25 cellular contexts compared by ENCODE assay signal in the genomic region with DNA sequence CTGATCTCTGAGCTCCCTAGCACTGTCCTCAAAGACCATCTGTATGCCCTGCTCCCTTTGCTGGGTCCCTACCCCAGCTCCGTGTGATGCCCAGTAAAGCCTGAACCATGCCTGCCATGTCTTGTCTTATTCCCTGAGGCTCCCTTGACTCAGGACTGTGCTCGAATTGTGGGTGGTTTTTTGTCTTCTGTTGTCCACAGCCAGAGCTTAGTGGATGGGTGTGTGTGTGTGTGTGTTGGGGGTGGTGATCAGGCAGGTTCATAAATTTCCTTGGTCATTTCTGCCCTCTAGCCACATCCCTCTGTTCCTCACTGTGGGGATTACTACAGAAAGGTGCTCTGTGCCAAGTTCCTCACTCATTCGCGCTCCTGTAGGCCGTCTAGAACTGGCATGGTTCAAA. TPM values are rescaled to one million over a fixed set of nuclear protein-coding genes. Genes with fewer than 3 reads are reported as not detected.
A peak's percentile ranks its signal among the peaks of the same experiment; 100 is the strongest.
DNase-seq lines count a peak whose midpoint lies in the region; ATAC-seq, FAIRE-seq and TF ChIP-seq lines count a peak whose summit lies in the region.
"Had no signal": no experiment of that assay in that cellular context is flagged by ENCODE, and none has a peak within 500 bp of the region (broad histone marks: within the 10 kb centered on the region; RNA-seq: fewer than 3 reads in every experiment).

No MANE protein-coding gene starts in this region.

- no peak for TF ChIP-seq CTCF in K562 (IDR thresholded peaks at IDR 0.05 in 2 of 3, conservative IDR thresholded peaks at IDR 0.05 in 1 of 3; ENCODE audit: insufficient read depth in 2 of 3, low read depth in 1 of 3, low read length in 3 of 3)
- TF ChIP-seq CTCF in epithelial cell of esophagus (IDR thresholded peaks at IDR 0.05; ENCODE audit: insufficient read depth, low read depth, low read length, missing control alignments) = no peak
- TF ChIP-seq CTCF in foreskin keratinocyte (conservative IDR thresholded peaks at IDR 0.05) = no peak
- TF ChIP-seq CTCF in CD4-positive, alpha-beta T cell (IDR thresholded peaks at IDR 0.05) = no peak

- no peak for TF ChIP-seq POLR2A in K562 (conservative IDR thresholded peaks at IDR 0.05)

- H3K4me1 Mint-ChIP-seq in CD4-positive, alpha-beta T cell (ENCODE audit: low read depth) = no peaks in the 10 kb centered on the region
- peaks cover 4% of the 10 kb centered on the region for H3K4me1 Mint-ChIP-seq in activated naive CD8-positive, alpha-beta T cell treated with anti-CD3 and anti-CD28 coated beads for 36 hours

- H2BK5ac ChIP-seq in neuronal stem cell (ENCODE audit: low read length) = no peak overlapping the region

- H3K4me1 ChIP-seq in K562 (replicated peaks in 1 of 2; ENCODE audit: control insufficient read depth in 2 of 2, insufficient read depth in 2 of 2, low read length in 2 of 2) (peaks cover 5 to 21% of the 10 kb centered on the region in 2 experiments; a peak in 4 of 5 replicates), foreskin keratinocyte (peaks cover 14% of the 10 kb centered on the region), neuronal stem cell (ENCODE audit: control insufficient read depth in 2 of 2, insufficient read depth in 1 of 2, low read depth in 1 of 2, low read length in 2 of 2) (no peaks in the 10 kb centered on the region)

- H3K18ac ChIP-seq in neuronal stem cell (ENCODE audit: low read length) = no peak overlapping the region

- H3K4me3 Mint-ChIP-seq in CD4-positive, alpha-beta T cell = no peak overlapping the region
- no peak overlapping the region for H3K4me3 Mint-ChIP-seq in activated naive CD8-positive, alpha-beta T cell treated with anti-CD3 and anti-CD28 coated beads for 36 hours
- H3K4me3 Mint-ChIP-seq: CD8-positive, alpha-beta T cell; HFFc6 had no signal

- H2AK5ac ChIP-seq in neuronal stem cell (ENCODE audit: low read depth, low read length) = no peak overlapping the region

- H4K91ac ChIP-seq in neuronal stem cell (ENCODE audit: low read depth, low read length, poor library complexity) = no peak overlapping the region

- H3K9me1 ChIP-seq in K562 (ENCODE audit: control insufficient read depth, insufficient read depth, low read length) = no peaks in the 10 kb centered on the region

- FAIRE-seq in K562 (lab: Jason Lieb, UNC) = no peak
- FAIRE-seq: G401.6, GM12878, HTR-8/SVneo had no signal

- POLR2A ChIA-PET in K562 (lab: Yijun Ruan, JAX) = interaction anchor here (1.8 to 2.2 kb wide), 2 partner anchors 20 to 47 kb away, joined by 5 to 6 read pairs; no protein-coding TSS in a partner anchor
- POLR2A ChIA-PET in CD4-positive, alpha-beta T cell (lab: Charles Lee) = no interaction called here

- no peak overlapping the region for H3K4ac ChIP-seq in neuronal stem cell (ENCODE audit: low read length)

- peaks cover 17% of the 10 kb centered on the region for H3K27me3 Mint-ChIP-seq in CD4-positive, alpha-beta T cell
- H3K27me3 Mint-ChIP-seq in activated naive CD8-positive, alpha-beta T cell treated with anti-CD3 and anti-CD28 coated beads for 36 hours = peaks cover 9% of the 10 kb centered on the region

- no peak overlapping the region for H3K23ac ChIP-seq in neuronal stem cell (ENCODE audit: low read depth, low read length, poor library complexity)

- intact Hi-C loops in K562 (cut with micrococcal nuclease) = loop anchor here (1.0 to 5.0 kb wide), 2 partner anchors 56 to 170 kb away; a partner anchor contains a TSS
- intact Hi-C loops in CD4-positive, alpha-beta T cell (cut with DNase I, micrococcal nuclease) = no loop called here

- CTCF ChIA-PET in K562 (lab: Yijun Ruan, JAX; ENCODE audit: low intra/inter-chr PET ratio) = no interaction called here
- CTCF ChIA-PET in CD4-positive, alpha-beta T cell (lab: Charles Lee) = no interaction called here

- H3K9me3 ChIP-seq in K562 (replicated peaks; ENCODE audit: control insufficient read depth, insufficient read depth, low read depth, low read length) (no peaks in the 10 kb centered on the region), neuronal stem cell (replicated peaks in 1 of 2; ENCODE audit: control insufficient read depth in 2 of 2, insufficient read depth in 1 of 2, low read depth in 1 of 2, low read length in 2 of 2) (no peaks in the 10 kb centered on the region)
- H3K9me3 ChIP-seq in CD4-positive, alpha-beta T cell (ENCODE audit: control insufficient read depth, low read length) = no peaks in the 10 kb centered on the region
- H3K9me3 ChIP-seq: Caco-2 had no signal

- ATAC-seq in K562 = no peak
- ATAC-seq in foreskin keratinocyte = peak; percentile 57
- ATAC-seq in CD4-positive, alpha-beta T cell (ENCODE audit: poor library complexity) = no peak
- ATAC-seq: CD8-positive, alpha-beta T cell had no signal

- H3K27me3 ChIP-seq in K562 (ENCODE audit: control insufficient read depth in 2 of 2, insufficient read depth in 2 of 2, low read length in 2 of 2) (peaks cover 0 to 6% of the 10 kb centered on the region in 2 experiments; a peak in 2 of 5 replicates), foreskin keratinocyte (no peaks in the 10 kb centered on the region), neuronal stem cell (ENCODE audit: control insufficient read depth in 3 of 3, insufficient read depth in 3 of 3, low read depth in 1 of 3, low read length in 3 of 3) (peaks cover 0 to 20% (median 0%) of the 10 kb centered on the region in 3 experiments)
- H3K27me3 ChIP-seq in CD4-positive, alpha-beta T cell (ENCODE audit: control insufficient read depth, insufficient read depth, low read length) = no peaks in the 10 kb centered on the region

- H3K4me2 ChIP-seq in K562 (ENCODE audit: insufficient read depth, low read length) (no peak overlapping the region), neuronal stem cell (ENCODE audit: insufficient read depth, low read length, poor library complexity, severe bottlenecking) (no peak overlapping the region)

- no peaks in the 10 kb centered on the region for H4K20me1 ChIP-seq in K562 (replicated peaks; ENCODE audit: control insufficient read depth, insufficient read depth, low read length)

- in situ Hi-C loops in K562 (cut with MboI) = loop anchor here (5.0 kb wide), 1 partner anchor 40 kb away; no protein-coding TSS in a partner anchor

- no peaks in the 10 kb centered on the region for H3K36me3 ChIP-seq in K562 (ENCODE audit: control insufficient read depth, insufficient read depth, low read length)
- H3K36me3 ChIP-seq in neuronal stem cell (replicated peaks in 1 of 2; ENCODE audit: control insufficient read depth in 2 of 2, insufficient read depth in 2 of 2, low read length in 2 of 2) = no peaks in the 10 kb centered on the region
- H3K36me3 ChIP-seq: HAP-1 had no signal

- H4K8ac ChIP-seq in neuronal stem cell (ENCODE audit: low read depth, low read length) = no peak overlapping the region

- no peak for TF ChIP-seq RAD21 in K562 (CRISPR knock-in tag; conservative IDR thresholded peaks at IDR 0.05 in 1 of 2, IDR thresholded peaks at IDR 0.05 in 1 of 2)

- no peak for TF ChIP-seq EP300 in K562 (IDR thresholded peaks at IDR 0.05; ENCODE audit: low read length)

- H3K4me3 ChIP-seq in K562 (no peak overlapping the region), epithelial cell of esophagus (ENCODE audit: low read length) (no peak overlapping the region), neuronal stem cell (ENCODE audit: low read length in 2 of 2) (no peak overlapping the region)
- H3K4me3 ChIP-seq: GM12878, HAP-1 had no signal

- no peaks in the 10 kb centered on the region for H3K79me2 ChIP-seq in K562 (ENCODE audit: control insufficient read depth, insufficient read depth, low read length)

- DNase-seq in K562 (ENCODE audit: extremely low read depth in 1 of 4, low spot score in 3 of 4) (no peak), epithelial cell of esophagus (ENCODE audit: low read depth) (peak; percentile 67), foreskin keratinocyte (peak; percentile 25 to 81), neuronal stem cell (ENCODE audit: low spot score) (no peak), nucleus accumbens (lab: John Stamatoyannopoulos, UW) (no peak)
- no peak for DNase-seq in CD4-positive, alpha-beta T cell
- no peak for DNase-seq in activated naive CD8-positive, alpha-beta T cell treated with anti-CD3 and anti-CD28 coated beads for 36 hours
- DNase-seq: C1 segment of cervical spinal cord; CD8-positive, alpha-beta T cell; GOT3; KG1; NCI-H1048; NCI-H1694; NCI-H2081; NCI-H2227 treated with DMSO at 0.1 percent for 48 hours; NCI-H526 treated with DMSO at 0.1 percent for 48 hours had no signal

- peak overlapping the region; percentile 46 for H2AFZ ChIP-seq in K562 (ENCODE audit: low read depth, low read length)
- no peak overlapping the region for H2AFZ ChIP-seq in neuronal stem cell (ENCODE audit: low read length)

- no peak overlapping the region for H2BK120ac ChIP-seq in neuronal stem cell (ENCODE audit: low read depth, low read length)

- WGBS in K562 (ENCODE audit: insufficient coverage, low coverage, missing lambda C conversion rate) = 62% methylated on average over 5 of the region's 5 CpGs
- WGBS in neuronal stem cell (ENCODE audit: extremely low coverage in 2 of 2, insufficient read length in 2 of 2, insufficient replicate concordance in 1 of 2), 2 donors = no CpG with 5 or more reads among the region's 5 CpGs

- no TSS peak for BruUV-seq in K562 (replicated peaks; lab: Mats Ljungman, UMichigan)

- no peaks in the 10 kb centered on the region for H3K79me1 ChIP-seq in neuronal stem cell (ENCODE audit: low read depth, low read length)

- no peak overlapping the region for H3K27ac Mint-ChIP-seq in CD4-positive, alpha-beta T cell
- no peak overlapping the region for H3K27ac Mint-ChIP-seq in activated naive CD8-positive, alpha-beta T cell treated with anti-CD3 and anti-CD28 coated beads for 36 hours
- H3K27ac Mint-ChIP-seq: CD8-positive, alpha-beta T cell had no signal

- H3K9ac ChIP-seq in K562 (ENCODE audit: insufficient read depth in 1 of 2, low read depth in 2 of 2, low read length in 2 of 2) (no peak overlapping the region), neuronal stem cell (ENCODE audit: low read depth, low read length, poor library complexity) (peak overlapping the region; percentile 26)

- no peaks in the 10 kb centered on the region for H3K36me3 Mint-ChIP-seq in CD4-positive, alpha-beta T cell (ENCODE audit: low read depth)
- H3K36me3 Mint-ChIP-seq in activated naive CD8-positive, alpha-beta T cell treated with anti-CD3 and anti-CD28 coated beads for 36 hours = no peaks in the 10 kb centered on the region
- H3K36me3 Mint-ChIP-seq: CD8-positive, alpha-beta T cell had no signal

- H2BK15ac ChIP-seq in neuronal stem cell (ENCODE audit: low read length) = no peak overlapping the region

- H3K14ac ChIP-seq in neuronal stem cell (ENCODE audit: low read length) = no peak overlapping the region

- H2BK12ac ChIP-seq in neuronal stem cell (ENCODE audit: low read length) = no peak overlapping the region

- no peaks in the 10 kb centered on the region for H3K9me3 Mint-ChIP-seq in CD4-positive, alpha-beta T cell
- H3K9me3 Mint-ChIP-seq in activated naive CD8-positive, alpha-beta T cell treated with anti-CD3 and anti-CD28 coated beads for 36 hours = no peaks in the 10 kb centered on the region
- H3K9me3 Mint-ChIP-seq: CD8-positive, alpha-beta T cell; HFFc6 had no signal

- H3K27ac ChIP-seq in K562 (ENCODE audit: extremely low read depth, low read depth, low read length) = no peak overlapping the region
- H3K27ac ChIP-seq in foreskin keratinocyte = no peak overlapping the region
- H3K27ac ChIP-seq in neuronal stem cell (replicated peaks; ENCODE audit: low read length) = no peak overlapping the region
- no peak overlapping the region for H3K27ac ChIP-seq in CD4-positive, alpha-beta T cell (ENCODE audit: low read depth, low read length)
- H3K27ac ChIP-seq: RWPE1 had no signal

RNA-seq across cellular contexts. Expression of a gene that starts 5.7 kb away (rescaled TPM):
- 0.16 TPM in 1 of 2 replicates, not detected in the other for total RNA-seq in K562 (2011; cell fraction: chromatin; rRNA removed; ENCODE audit: low replicate concordance)
- 0.17 TPM in 1 of 2 replicates, not detected in the other for total RNA-seq in K562 (2011; cell fraction: nucleolus; rRNA removed)
- total RNA-seq in K562 (2011; cell fraction: nucleoplasm; rRNA removed) = 0.15 and 0.23 TPM in 2 replicates
- not detected in 2 replicates for total RNA-seq in K562 (2014; rRNA removed)
- total RNA-seq in K562 (2014; rRNA removed; fragmentation: Illumina TruSeq; extraction: Trizol) = not detected in 2 replicates
- not detected in 2 replicates for total RNA-seq in K562 (2015; rRNA removed; fragmentation: Illumina TruSeq; extraction: Trizol)
- not detected in 2 replicates for total RNA-seq in K562 (2021)
- not detected in 2 replicates for polyA plus RNA-seq in K562 (2011; rRNA removed)
- not detected in 2 replicates for polyA plus RNA-seq in K562 (2011; cell fraction: cytosol; rRNA removed)
- 0.15 TPM in 1 of 2 replicates, not detected in the other for polyA plus RNA-seq in K562 (2011; cell fraction: nucleus; rRNA removed)
- polyA plus RNA-seq in K562 (2012) = not detected in 2 replicates
- not detected in 2 replicates for polyA plus RNA-seq in K562 (2014; fragmentation: Illumina TruSeq; extraction: Trizol)
- not detected for polyA plus RNA-seq in K562 (2014; fragmentation: Nextera tagmentation; extraction: Ambion mirVana)
- polyA plus RNA-seq in K562 (2014; rRNA removed) = not detected in 2 replicates
- not detected in 2 replicates for polyA minus RNA-seq in K562 (2011; rRNA and poly(A)+ RNA removed)
- not detected in 2 replicates for polyA minus RNA-seq in K562 (2011; cell fraction: cytosol; rRNA and poly(A)+ RNA removed)
- under 0.01 and 0.11 TPM in 2 replicates for polyA minus RNA-seq in K562 (2011; cell fraction: nucleus; rRNA and poly(A)+ RNA removed)
- not detected in 2 replicates for total RNA-seq in foreskin keratinocyte
- polyA plus RNA-seq in foreskin keratinocyte = not detected in 2 replicates
- 0.67 TPM for polyA plus RNA-seq in neuronal stem cell (2013, experiment 1 of 2)
- polyA plus RNA-seq in neuronal stem cell (2013, experiment 2 of 2) = 0.72 TPM
- total RNA-seq in CD4-positive, alpha-beta T cell = under 1 TPM; 0.20 to 0.36 TPM
- total RNA-seq in activated naive CD8-positive, alpha-beta T cell treated with anti-CD3 and anti-CD28 coated beads for 36 hours = under 1 TPM in 1 of 2 experiments, not detected in 1; 0.06 TPM
- total RNA-seq: SK-MEL-5 had no signal

RNA-seq across cellular contexts. Expression of a gene that starts 23.1 kb away (rescaled TPM):
- 1.2 and 1.8 TPM in 2 replicates for total RNA-seq in K562 (2011; cell fraction: chromatin; rRNA removed; ENCODE audit: low replicate concordance)
- total RNA-seq in K562 (2011; cell fraction: nucleolus; rRNA removed) = 1.1 and 2.7 TPM in 2 replicates
- total RNA-seq in K562 (2011; cell fraction: nucleoplasm; rRNA removed) = 1.8 and 2.6 TPM in 2 replicates
- total RNA-seq in K562 (2014; rRNA removed) (2.3 and 4.3 TPM in 2 replicates), K562 (2014; rRNA removed; fragmentation: Illumina TruSeq; extraction: Trizol) (5.5 and 7.2 TPM in 2 replicates), K562 (2015; rRNA removed; fragmentation: Illumina TruSeq; extraction: Trizol) (4.1 and 4.5 TPM in 2 replicates), K562 (2021) (3.9 and 5.7 TPM in 2 replicates), foreskin keratinocyte (45.6 and 56.4 TPM in 2 replicates)
- polyA plus RNA-seq in K562 (2011; rRNA removed) (17.5 and 22.3 TPM in 2 replicates), K562 (2014; fragmentation: Illumina TruSeq; extraction: Trizol) (8.9 and 9.5 TPM in 2 replicates), K562 (2014; fragmentation: Nextera tagmentation; extraction: Ambion mirVana) (10 to 100 TPM; 23.1 to 24.5 TPM), K562 (2014; rRNA removed) (8.9 and 9.4 TPM in 2 replicates), foreskin keratinocyte (59.3 and 72.2 TPM in 2 replicates)
- polyA plus RNA-seq in K562 (2011; cell fraction: cytosol; rRNA removed) = 10.2 and 17.2 TPM in 2 replicates
- polyA plus RNA-seq in K562 (2011; cell fraction: nucleus; rRNA removed) = 5.5 and 10.1 TPM in 2 replicates
- 10.9 and 11.4 TPM in 2 replicates for polyA plus RNA-seq in K562 (2012)
- 8.5 and 12.1 TPM in 2 replicates for polyA minus RNA-seq in K562 (2011; rRNA and poly(A)+ RNA removed)
- polyA minus RNA-seq in K562 (2011; cell fraction: cytosol; rRNA and poly(A)+ RNA removed) = 2.6 and 5.3 TPM in 2 replicates
- polyA minus RNA-seq in K562 (2011; cell fraction: nucleus; rRNA and poly(A)+ RNA removed) = 1.2 and 3.3 TPM in 2 replicates
- 29.3 TPM for polyA plus RNA-seq in neuronal stem cell (2013, experiment 1 of 2)
- 29.7 TPM for polyA plus RNA-seq in neuronal stem cell (2013, experiment 2 of 2)
- total RNA-seq in CD4-positive, alpha-beta T cell = 10 to 100 TPM; 14.8 to 15.4 TPM
- total RNA-seq in activated naive CD8-positive, alpha-beta T cell treated with anti-CD3 and anti-CD28 coated beads for 36 hours = 10 to 100 TPM; 21.4 to 25.4 TPM
- total RNA-seq: GM12878 had no signal
- polyA plus RNA-seq: GM12878 had no signal

RNA-seq across cellular contexts. Expression of a gene that starts 30.1 kb away (rescaled TPM):
- total RNA-seq in K562 (2011; cell fraction: chromatin; rRNA removed; ENCODE audit: low replicate concordance) = 0.65 and 0.70 TPM in 2 replicates
- total RNA-seq in K562 (2011; cell fraction: nucleolus; rRNA removed) = not detected in 2 replicates
- not detected in 2 replicates for total RNA-seq in K562 (2011; cell fraction: nucleoplasm; rRNA removed)
- total RNA-seq in K562 (2014; rRNA removed) (not detected in 2 replicates), K562 (2014; rRNA removed; fragmentation: Illumina TruSeq; extraction: Trizol) (not detected in 2 replicates), K562 (2015; rRNA removed; fragmentation: Illumina TruSeq; extraction: Trizol) (not detected in 2 replicates), K562 (2021) (not detected in 2 replicates), foreskin keratinocyte (17.9 and 19.5 TPM in 2 replicates)
- polyA plus RNA-seq in K562 (2011; rRNA removed) (0.14 TPM in 1 of 2 replicates, not detected in the other), K562 (2014; fragmentation: Illumina TruSeq; extraction: Trizol) (not detected in 2 replicates), K562 (2014; fragmentation: Nextera tagmentation; extraction: Ambion mirVana) (not detected), K562 (2014; rRNA removed) (not detected in 2 replicates), foreskin keratinocyte (41.0 and 45.9 TPM in 2 replicates)
- polyA plus RNA-seq in K562 (2011; cell fraction: cytosol; rRNA removed) = 0.21 and 0.29 TPM in 2 replicates
- 0.59 and 1.3 TPM in 2 replicates for polyA plus RNA-seq in K562 (2011; cell fraction: nucleus; rRNA removed)
- polyA plus RNA-seq in K562 (2012) = 0.07 and 0.40 TPM in 2 replicates
- 0.18 and 0.28 TPM in 2 replicates for polyA minus RNA-seq in K562 (2011; rRNA and poly(A)+ RNA removed)
- polyA minus RNA-seq in K562 (2011; cell fraction: cytosol; rRNA and poly(A)+ RNA removed) = not detected in 2 replicates
- not detected in 2 replicates for polyA minus RNA-seq in K562 (2011; cell fraction: nucleus; rRNA and poly(A)+ RNA removed)
- 54.3 TPM for polyA plus RNA-seq in neuronal stem cell (2013, experiment 1 of 2)
- 55.1 TPM for polyA plus RNA-seq in neuronal stem cell (2013, experiment 2 of 2)
- total RNA-seq in CD4-positive, alpha-beta T cell = 10 to 100 TPM; 31.9 to 36.2 TPM
- total RNA-seq in activated naive CD8-positive, alpha-beta T cell treated with anti-CD3 and anti-CD28 coated beads for 36 hours = not detected
- total RNA-seq: Caco-2, SK-MEL-5 had no signal

RNA-seq across cellular contexts. Expression of a gene that starts 46.0 kb away (rescaled TPM):
- not detected in 2 replicates for total RNA-seq in K562 (2011; cell fraction: chromatin; rRNA removed; ENCODE audit: low replicate concordance)
- total RNA-seq in K562 (2011; cell fraction: nucleolus; rRNA removed) = not detected in 2 replicates
- not detected in 2 replicates for total RNA-seq in K562 (2011; cell fraction: nucleoplasm; rRNA removed)
- not detected in 2 replicates for total RNA-seq in K562 (2014; rRNA removed)
- total RNA-seq in K562 (2014; rRNA removed; fragmentation: Illumina TruSeq; extraction: Trizol) = 0.15 TPM in 1 of 2 replicates, not detected in the other
- not detected in 2 replicates for total RNA-seq in K562 (2015; rRNA removed; fragmentation: Illumina TruSeq; extraction: Trizol)
- total RNA-seq in K562 (2021) = 0.42 and 0.51 TPM in 2 replicates
- 0.13 and 0.14 TPM in 2 replicates for polyA plus RNA-seq in K562 (2011; rRNA removed)
- 0.07 and 0.16 TPM in 2 replicates for polyA plus RNA-seq in K562 (2011; cell fraction: cytosol; rRNA removed)
- polyA plus RNA-seq in K562 (2011; cell fraction: nucleus; rRNA removed) = 0.81 and 1.8 TPM in 2 replicates
- 0.07 and 0.14 TPM in 2 replicates for polyA plus RNA-seq in K562 (2012)
- polyA plus RNA-seq in K562 (2014; fragmentation: Illumina TruSeq; extraction: Trizol) = 0.09 and 0.61 TPM in 2 replicates
- not detected for polyA plus RNA-seq in K562 (2014; fragmentation: Nextera tagmentation; extraction: Ambion mirVana)
- polyA plus RNA-seq in K562 (2014; rRNA removed) = 0.04 TPM in 1 of 2 replicates, not detected in the other
- not detected in 2 replicates for polyA minus RNA-seq in K562 (2011; rRNA and poly(A)+ RNA removed)
- not detected in 2 replicates for polyA minus RNA-seq in K562 (2011; cell fraction: cytosol; rRNA and poly(A)+ RNA removed)
- not detected in 2 replicates for polyA minus RNA-seq in K562 (2011; cell fraction: nucleus; rRNA and poly(A)+ RNA removed)
- total RNA-seq in foreskin keratinocyte = not detected in 2 replicates
- polyA plus RNA-seq in foreskin keratinocyte = not detected in 2 replicates
- polyA plus RNA-seq in neuronal stem cell (2013, experiment 1 of 2) = not detected
- polyA plus RNA-seq in neuronal stem cell (2013, experiment 2 of 2) = 0.03 TPM
- not detected for total RNA-seq in CD4-positive, alpha-beta T cell
- not detected for total RNA-seq in activated naive CD8-positive, alpha-beta T cell treated with anti-CD3 and anti-CD28 coated beads for 36 hours
- total RNA-seq: A673; CD8-positive, alpha-beta T cell; GM12878; HFFc6; SK-MEL-5 had no signal
- polyA plus RNA-seq: GM12878 had no signal

RNA-seq across cellular contexts. Expression of a gene that starts 49.9 kb away (rescaled TPM):
- total RNA-seq in K562 (2011; cell fraction: chromatin; rRNA removed; ENCODE audit: low replicate concordance) = 18.6 and 26.2 TPM in 2 replicates
- 12.3 and 13.0 TPM in 2 replicates for total RNA-seq in K562 (2011; cell fraction: nucleolus; rRNA removed)
- total RNA-seq in K562 (2011; cell fraction: nucleoplasm; rRNA removed) = 16.2 and 17.0 TPM in 2 replicates
- total RNA-seq in K562 (2014; rRNA removed) (1.6 TPM in 2 replicates), K562 (2014; rRNA removed; fragmentation: Illumina TruSeq; extraction: Trizol) (2.5 and 2.6 TPM in 2 replicates), K562 (2015; rRNA removed; fragmentation: Illumina TruSeq; extraction: Trizol) (4.2 TPM in 2 replicates), K562 (2021) (6.4 and 6.8 TPM in 2 replicates), foreskin keratinocyte (6.7 and 8.5 TPM in 2 replicates)
- polyA plus RNA-seq in K562 (2011; rRNA removed) (5.4 and 11.9 TPM in 2 replicates), K562 (2014; fragmentation: Illumina TruSeq; extraction: Trizol) (8.6 and 10.9 TPM in 2 replicates), K562 (2014; fragmentation: Nextera tagmentation; extraction: Ambion mirVana) (10 to 100 TPM; 12.4 to 15.1 TPM), K562 (2014; rRNA removed) (7.6 and 7.7 TPM in 2 replicates), foreskin keratinocyte (18.1 and 20.9 TPM in 2 replicates)
- 7.2 and 11.1 TPM in 2 replicates for polyA plus RNA-seq in K562 (2011; cell fraction: cytosol; rRNA removed)
- polyA plus RNA-seq in K562 (2011; cell fraction: nucleus; rRNA removed) = 53.6 and 78.5 TPM in 2 replicates
- polyA plus RNA-seq in K562 (2012) = 12.4 and 26.5 TPM in 2 replicates
- 4.1 and 4.3 TPM in 2 replicates for polyA minus RNA-seq in K562 (2011; rRNA and poly(A)+ RNA removed)
- polyA minus RNA-seq in K562 (2011; cell fraction: cytosol; rRNA and poly(A)+ RNA removed) = 0.95 and 2.5 TPM in 2 replicates
- polyA minus RNA-seq in K562 (2011; cell fraction: nucleus; rRNA and poly(A)+ RNA removed) = 5.1 and 10.0 TPM in 2 replicates
- polyA plus RNA-seq in neuronal stem cell (2013, experiment 1 of 2) = 54.2 TPM
- 51.8 TPM for polyA plus RNA-seq in neuronal stem cell (2013, experiment 2 of 2)
- total RNA-seq in CD4-positive, alpha-beta T cell = 100 to 1,000 TPM; 106 to 107 TPM
- 1 to 10 TPM; 7.4 to 8.5 TPM for total RNA-seq in activated naive CD8-positive, alpha-beta T cell treated with anti-CD3 and anti-CD28 coated beads for 36 hours

Comparison
In these comparisons a context has a peak if more than half of its experiments do, and no peak if none do; other contexts are left out.
1. DNase-seq: peak in epithelial cell of esophagus (single experiment) and foreskin keratinocyte (2 of 2); none in K562 (0 of 4), neuronal stem cell (single experiment), CD4-positive, alpha-beta T cell (0 of 10), nucleus accumbens (0 of 56) and activated naive CD8-positive, alpha-beta T cell treated with anti-CD3 and anti-CD28 coated beads for 36 hours (single experiment).
2. RNA of a gene that starts 30.1 kb away (total RNA-seq): 31.9 to 36.2 TPM in CD4-positive, alpha-beta T cell and 17.9 to 19.5 TPM in foreskin keratinocyte; 0.65 to 0.70 TPM in K562 and not detected in activated naive CD8-positive, alpha-beta T cell treated with anti-CD3 and anti-CD28 coated beads for 36 hours; every median in the first group is over 10 times any median in the second.